Comparison of ENCODE assay signal across 8 cellular contexts in genomic region chrX:118976599-118977340, GRCh38. TPM values are rescaled to one million over a fixed set of nuclear protein-coding genes. Genes with fewer than 3 reads are reported as not detected.
A peak's percentile ranks its signal among the peaks of the same experiment; 100 is the strongest.
DNase-seq lines count a peak whose midpoint lies in the region; ATAC-seq, FAIRE-seq and TF ChIP-seq lines count a peak whose summit lies in the region.

No MANE protein-coding gene starts in this region.

- peak overlapping the region; percentile 9 for H3K27ac ChIP-seq in CD4-positive, alpha-beta memory T cell (ENCODE audit: low read depth, low read length)
- H3K27ac ChIP-seq in pancreas, result peak overlapping the region; percentile 29 to 73 (median 60)

- peak overlapping the region in 5 of 7 donors; percentile 43 to 94 (median 63) for H3K27ac Mint-ChIP-seq in CD4-positive, alpha-beta memory T cell
- H3K27ac Mint-ChIP-seq in activated CD8-positive, alpha-beta memory T cell treated with anti-CD3 and anti-CD28 coated beads, Interleukin-2, amount 10 ng/mL, durations not matched to agents 7 days and 5 days, result no peak overlapping the region
- H3K27ac Mint-ChIP-seq in HFFc6, result no peak overlapping the region

- no peak for TF ChIP-seq RAD21 in Ishikawa (IDR thresholded peaks at IDR 0.05; ENCODE audit: low read depth)

- peaks cover 3 to 49% (median 15%) of the 10 kb centered on the region in 4 donors for H3K4me1 Mint-ChIP-seq in CD4-positive, alpha-beta memory T cell
- peaks cover 9% of the 10 kb centered on the region for H3K4me1 Mint-ChIP-seq in activated CD8-positive, alpha-beta memory T cell treated with anti-CD3 and anti-CD28 coated beads, Interleukin-2, amount 10 ng/mL, durations not matched to agents 7 days and 5 days
- peaks cover 7% of the 10 kb centered on the region for H3K4me1 Mint-ChIP-seq in HFFc6 (ENCODE audit: low read depth)

- TF ChIP-seq CTCF in fibroblast of pulmonary artery (IDR thresholded peaks at IDR 0.05; ENCODE audit: low read length, missing control alignments) (no peak), pancreas (IDR thresholded peaks at IDR 0.05) (no peak), HFFc6 (IDR thresholded peaks at IDR 0.05) (no peak)

- POLR2A ChIA-PET in CD4-positive, alpha-beta memory T cell (lab: Charles Lee; ENCODE audit: partially characterized antibody), result interaction anchor here (0.9 to 1.8 kb wide), 3 partner anchors 9 to 26 kb away, joined by 3 to 8 read pairs (median 5); no protein-coding TSS in a partner anchor

- H3K27me3 Mint-ChIP-seq in CD4-positive, alpha-beta memory T cell, result peaks cover under 1 to 2% of the 10 kb centered on the region in 2 donors
- peaks cover 46% of the 10 kb centered on the region for H3K27me3 Mint-ChIP-seq in activated CD8-positive, alpha-beta memory T cell treated with anti-CD3 and anti-CD28 coated beads, Interleukin-2, amount 10 ng/mL, durations not matched to agents 7 days and 5 days
- H3K27me3 Mint-ChIP-seq in HFFc6 (ENCODE audit: insufficient read depth), result peaks cover 28% of the 10 kb centered on the region

- H3K27me3 ChIP-seq in CD4-positive, alpha-beta memory T cell (ENCODE audit: insufficient read depth, low read length), result no peaks in the 10 kb centered on the region
- H3K27me3 ChIP-seq in pancreas, result peaks cover 0 to 3% (median 0%) of the 10 kb centered on the region in 4 donors

- no peaks in the 10 kb centered on the region for H3K36me3 ChIP-seq in CD4-positive, alpha-beta memory T cell (ENCODE audit: insufficient read depth, low read length)
- no peaks in the 10 kb centered on the region for H3K36me3 ChIP-seq in pancreas

- ATAC-seq in activated CD8-positive, alpha-beta memory T cell treated with anti-CD3 and anti-CD28 coated beads, Interleukin-2, amount 10 ng/mL, durations not matched to agents 7 days and 5 days, result no peak
- ATAC-seq in pancreas (peak; percentile 38 to 60 (median 51)), HG03439 (IDR thresholded peaks at IDR 0.05; ENCODE audit: unreplicated experiment) (no peak)

- CTCF ChIA-PET in CD4-positive, alpha-beta memory T cell (lab: Charles Lee; ENCODE audit: partially characterized antibody), result interaction anchor here (1.2 to 1.8 kb wide), 4 partner anchors 24 to 32 kb away, joined by 3 to 6 read pairs (median 4); no protein-coding TSS in a partner anchor
- CTCF ChIA-PET in activated CD8-positive, alpha-beta memory T cell treated with anti-CD3 and anti-CD28 coated beads, Interleukin-2, amount 10 ng/mL, durations not matched to agents 7 days and 5 days (lab: Charles Lee), result no interaction called here

- peak overlapping the region in 1 of 2 donors; percentile 9 for H3K4me3 ChIP-seq in CD4-positive, alpha-beta memory T cell (ENCODE audit: low read length in 2 of 2)
- H3K4me3 ChIP-seq in fibroblast of pulmonary artery (replicated peaks; ENCODE audit: low read depth, low read length) (peak overlapping the region; percentile 38), pancreas (peak overlapping the region in 3 of 4 donors; percentile 23 to 52 (median 46))

- WGBS in pancreas, 2 donors, result 7 to 46% methylated on average over 17 of the region's 17 CpGs

- intact Hi-C loops in CD4-positive, alpha-beta memory T cell (cut with micrococcal nuclease), result loop anchor here (1.0 to 10.0 kb wide), 4 partner anchors 29 to 629 kb away; partner anchors contain the start of genes PGRMC1, UBE2A and WDR44
- intact Hi-C loops in pancreas (cut with DNase I), result no loop called here

- no peak for FAIRE-seq in pancreas (lab: Jason Lieb, UNC)

- H3K4me1 ChIP-seq in CD4-positive, alpha-beta memory T cell (ENCODE audit: insufficient read depth, low read length), result peaks cover 23% of the 10 kb centered on the region
- no peaks in the 10 kb centered on the region for H3K4me1 ChIP-seq in pancreas

- peaks cover 0 to 1% (median 0%) of the 10 kb centered on the region in 8 donors for H3K9me3 Mint-ChIP-seq in CD4-positive, alpha-beta memory T cell
- H3K9me3 Mint-ChIP-seq in activated CD8-positive, alpha-beta memory T cell treated with anti-CD3 and anti-CD28 coated beads, Interleukin-2, amount 10 ng/mL, durations not matched to agents 7 days and 5 days (ENCODE audit: low read depth), result no peaks in the 10 kb centered on the region
- no peaks in the 10 kb centered on the region for H3K9me3 Mint-ChIP-seq in HFFc6

- H3K9me3 ChIP-seq in CD4-positive, alpha-beta memory T cell (ENCODE audit: control insufficient read depth in 1 of 2, low read length in 2 of 2), result no peaks in the 10 kb centered on the region
- no peaks in the 10 kb centered on the region for H3K9me3 ChIP-seq in pancreas

- H3K36me3 Mint-ChIP-seq in CD4-positive, alpha-beta memory T cell, result peaks cover 8 to 10% of the 10 kb centered on the region in 2 donors
- peaks cover 3% of the 10 kb centered on the region for H3K36me3 Mint-ChIP-seq in activated CD8-positive, alpha-beta memory T cell treated with anti-CD3 and anti-CD28 coated beads, Interleukin-2, amount 10 ng/mL, durations not matched to agents 7 days and 5 days
- H3K36me3 Mint-ChIP-seq in HFFc6 (ENCODE audit: low read depth), result peaks cover 5% of the 10 kb centered on the region; the same call in 1 of the 2 replicates

- H3K4me3 Mint-ChIP-seq in CD4-positive, alpha-beta memory T cell, result peak overlapping the region; percentile 71 to 91 (median 78)
- no peak overlapping the region for H3K4me3 Mint-ChIP-seq in activated CD8-positive, alpha-beta memory T cell treated with anti-CD3 and anti-CD28 coated beads, Interleukin-2, amount 10 ng/mL, durations not matched to agents 7 days and 5 days
- no peak overlapping the region for H3K4me3 Mint-ChIP-seq in HFFc6

- DNase-seq in CD4-positive, alpha-beta memory T cell, result peak in 3 of 5 donors; percentile 6 to 43 (median 11)
- DNase-seq in activated CD8-positive, alpha-beta memory T cell treated with anti-CD3 and anti-CD28 coated beads, Interleukin-2, amount 10 ng/mL, durations not matched to agents 7 days and 5 days, result peak; percentile 40
- DNase-seq in fibroblast of pulmonary artery (ENCODE audit: low read depth) (no peak), pancreas (peak; percentile 51 to 90 (median 74)), HFFc6 (no peak)
- no peak for DNase-seq in central memory CD4-positive, alpha-beta T cell

- no peak for TF ChIP-seq EP300 in Ishikawa (IDR thresholded peaks at IDR 0.05; ENCODE audit: borderline replicate concordance)

TF ChIP-seq in Ishikawa, 13 proteins besides CTCF, POLR2A, EP300 and RAD21:
- TF ChIP-seq MAX (IDR thresholded peaks at IDR 0.05) (0 out of 2 replicates have a peak, but pooled peaks have one; percentile 22), NFIC (IDR thresholded peaks at IDR 0.05) (peak; percentile 84), EGR1 (IDR thresholded peaks at IDR 0.05) (no peak)

RNA-seq across cellular contexts. Expression of gene LONRF3, which starts 2.4 kb away (rescaled TPM):
- 10 to 100 TPM in 1 of 2 experiments, 1 to 10 TPM in 1; 8.7 to 10.6 TPM for total RNA-seq in CD4-positive, alpha-beta memory T cell
- 1 to 10 TPM; 2.5 to 2.8 TPM for polyA plus RNA-seq in CD4-positive, alpha-beta memory T cell
- total RNA-seq in activated CD8-positive, alpha-beta memory T cell treated with anti-CD3 and anti-CD28 coated beads, Interleukin-2, amount 10 ng/mL, durations not matched to agents 7 days and 5 days, result under 1 TPM; 0.35 to 0.40 TPM
- total RNA-seq in pancreas, result 1 to 10 TPM; 3.5 to 7.1 (median 4.0) TPM
- polyA plus RNA-seq in pancreas, result 1 to 10 TPM; 1.4 to 2.0 TPM
- total RNA-seq in HFFc6 (2021; fragmentation: NEBNext Ultra II Directional; extraction: Animal tissue kit (Norgen Biotek cat#: 25700)), result not detected

Comparison
In these comparisons a context has a peak if more than half of its experiments do, and no peak if none do; other contexts are left out.
1. DNase-seq: peak in CD4-positive, alpha-beta memory T cell (3 of 5), activated CD8-positive, alpha-beta memory T cell treated with anti-CD3 and anti-CD28 coated beads, Interleukin-2, amount 10 ng/mL, durations not matched to agents 7 days and 5 days (single experiment) and pancreas (6 of 6); none in fibroblast of pulmonary artery (single experiment), central memory CD4-positive, alpha-beta T cell (single experiment) and HFFc6 (single experiment).
2. H3K27ac Mint-ChIP-seq: peak in CD4-positive, alpha-beta memory T cell (5 of 7); none in activated CD8-positive, alpha-beta memory T cell treated with anti-CD3 and anti-CD28 coated beads, Interleukin-2, amount 10 ng/mL, durations not matched to agents 7 days and 5 days (single experiment) and HFFc6 (single experiment).
3. H3K4me3 Mint-ChIP-seq: peak in CD4-positive, alpha-beta memory T cell (8 of 8); none in activated CD8-positive, alpha-beta memory T cell treated with anti-CD3 and anti-CD28 coated beads, Interleukin-2, amount 10 ng/mL, durations not matched to agents 7 days and 5 days (single experiment) and HFFc6 (single experiment).
4. ATAC-seq: peak in pancreas (4 of 4); none in activated CD8-positive, alpha-beta memory T cell treated with anti-CD3 and anti-CD28 coated beads, Interleukin-2, amount 10 ng/mL, durations not matched to agents 7 days and 5 days (single experiment) and HG03439 (single experiment).